In genomic region chr12:50734409-50735263, GRCh38 we compare ENCODE assay signal across 9 cellular contexts.
DNase-seq lines count a peak whose midpoint lies in the region; ATAC-seq and TF ChIP-seq lines count a peak whose summit lies in the region.
"Had no signal": no experiment of that assay in that cellular context is flagged by ENCODE, and none has a peak within 500 bp of the region (broad histone marks: within the 10 kb centered on the region; RNA-seq: fewer than 3 reads in every experiment).

No MANE protein-coding gene starts in this region.

- TF ChIP-seq CTCF in MM.1S (IDR thresholded peaks at IDR 0.05; ENCODE audit: low read length) (peak; percentile 62), tibial artery (IDR thresholded peaks at IDR 0.05) (peak; percentile 21 to 34)

- H3K4me1 ChIP-seq in MM.1S (ENCODE audit: low read length) (no peaks in the 10 kb centered on the region), iPS DF 6.9 (ENCODE audit: control insufficient read depth, insufficient read depth, low read length) (no peaks in the 10 kb centered on the region), tibial artery (no peaks in the 10 kb centered on the region)

- H3K9me3 ChIP-seq in MM.1S (replicated peaks; ENCODE audit: insufficient read depth, low read length) = no peaks in the 10 kb centered on the region
- no peaks in the 10 kb centered on the region for H3K9me3 ChIP-seq in iPS DF 6.9 (ENCODE audit: control insufficient read depth, insufficient read depth, low read length)
- no peaks in the 10 kb centered on the region for H3K9me3 ChIP-seq in tibial artery

- H3K9me3 Mint-ChIP-seq in activated naive CD8-positive, alpha-beta T cell treated with anti-CD3 and anti-CD28 coated beads, Interleukin-2, amount 50 U/mL, for 24 hours = no peaks in the 10 kb centered on the region
- H3K9me3 Mint-ChIP-seq: activated naive CD4-positive, alpha-beta T cell treated with anti-CD3 and anti-CD28 coated beads, Interleukin-2, amount 50 U/mL, for 72 hours had no signal

- H3K27ac ChIP-seq in MM.1S (ENCODE audit: low read length) (no peak overlapping the region), iPS DF 6.9 (ENCODE audit: low read length) (no peak overlapping the region), tibial artery (no peak overlapping the region)

- H3K27me3 Mint-ChIP-seq in activated naive CD8-positive, alpha-beta T cell treated with anti-CD3 and anti-CD28 coated beads, Interleukin-2, amount 50 U/mL, for 24 hours = no peaks in the 10 kb centered on the region

- H3K36me3 ChIP-seq in MM.1S (replicated peaks; ENCODE audit: insufficient read depth, low read length) = no peaks in the 10 kb centered on the region
- H3K36me3 ChIP-seq in iPS DF 6.9 (ENCODE audit: control insufficient read depth, insufficient read depth, low read length) = peaks cover 5% of the 10 kb centered on the region; the same call in 1 of the 2 replicates
- peaks cover 56 to 100% (median 75%) of the 10 kb centered on the region in 3 donors for H3K36me3 ChIP-seq in tibial artery

- intact Hi-C loops in tibial artery (cut with DNase I; ENCODE audit: low total_unique reads) = loop anchor here (5.0 kb wide), 1 partner anchor 232 kb away; the partner anchor contains the start of gene DIP2B

- H2AFZ ChIP-seq in MM.1S (ENCODE audit: low read length) = no peak overlapping the region

- DNase-seq in activated CD4-positive, alpha-beta T cell treated with anti-CD3 and anti-CD28 coated beads for 48 hours = peak; percentile 14
- no peak for DNase-seq in activated CD4-positive, alpha-beta T cell treated with anti-CD3 and anti-CD28 coated beads for 1 hour
- DNase-seq in MM.1S = peak; percentile 33
- DNase-seq in activated naive CD8-positive, alpha-beta T cell treated with anti-CD3 and anti-CD28 coated beads, Interleukin-2, amount 50 U/mL, for 24 hours = peak; percentile 17
- peak; percentile 25 for DNase-seq in iPS DF 6.9 (ENCODE audit: low read depth, low spot score)
- no peak for DNase-seq in tibial artery

- H3K4me3 Mint-ChIP-seq in activated naive CD8-positive, alpha-beta T cell treated with anti-CD3 and anti-CD28 coated beads, Interleukin-2, amount 50 U/mL, for 24 hours = no peak overlapping the region

- no peaks in the 10 kb centered on the region for H3K9me2 ChIP-seq in MM.1S (replicated peaks; ENCODE audit: insufficient read depth, low read length)

- peak; percentile 68 for ATAC-seq in activated naive CD8-positive, alpha-beta T cell treated with anti-CD3 and anti-CD28 coated beads, Interleukin-2, amount 50 U/mL, for 24 hours
- ATAC-seq in HG02981 (IDR thresholded peaks at IDR 0.05; ENCODE audit: unreplicated experiment) (no peak), HG03442 (IDR thresholded peaks at IDR 0.05; ENCODE audit: unreplicated experiment) (no peak)

- H3K27me3 ChIP-seq in MM.1S (replicated peaks; ENCODE audit: insufficient read depth, low read length) (no peaks in the 10 kb centered on the region), iPS DF 6.9 (ENCODE audit: control insufficient read depth, insufficient read depth, low read length) (no peaks in the 10 kb centered on the region), tibial artery (no peaks in the 10 kb centered on the region)

- H4K20me1 ChIP-seq in MM.1S (ENCODE audit: insufficient read depth, low read length) = no peaks in the 10 kb centered on the region

- H3F3A ChIP-seq in MM.1S (ENCODE audit: insufficient read depth, low read length) = no peaks in the 10 kb centered on the region

- no CpG with 5 or more reads among the region's 10 CpGs for WGBS in iPS DF 6.9 (ENCODE audit: insufficient coverage, insufficient read length)

- no peak overlapping the region for H3K9ac ChIP-seq in MM.1S (ENCODE audit: low read length)

- no peaks in the 10 kb centered on the region for H3K4me1 Mint-ChIP-seq in activated naive CD8-positive, alpha-beta T cell treated with anti-CD3 and anti-CD28 coated beads, Interleukin-2, amount 50 U/mL, for 24 hours

- peaks cover 47% of the 10 kb centered on the region for H3K36me3 Mint-ChIP-seq in activated naive CD8-positive, alpha-beta T cell treated with anti-CD3 and anti-CD28 coated beads, Interleukin-2, amount 50 U/mL, for 24 hours (ENCODE audit: low read depth)

- H3K27ac Mint-ChIP-seq in activated naive CD8-positive, alpha-beta T cell treated with anti-CD3 and anti-CD28 coated beads, Interleukin-2, amount 50 U/mL, for 24 hours = peak overlapping the region; percentile 31

- no peak overlapping the region for H3K4me3 ChIP-seq in MM.1S (ENCODE audit: low read length)
- H3K4me3 ChIP-seq in iPS DF 6.9 (ENCODE audit: low read length) = no peak overlapping the region
- H3K4me3 ChIP-seq in tibial artery = no peak overlapping the region

- no peaks in the 10 kb centered on the region for H3K79me2 ChIP-seq in MM.1S (ENCODE audit: low read length)

- no peak overlapping the region for H3K4me2 ChIP-seq in MM.1S (ENCODE audit: low read depth, low read length)

Comparison
In these comparisons a context has a peak if more than half of its experiments do, and no peak if none do; other contexts are left out.
1. DNase-seq: peak in activated CD4-positive, alpha-beta T cell treated with anti-CD3 and anti-CD28 coated beads for 48 hours (single experiment), MM.1S (single experiment), activated naive CD8-positive, alpha-beta T cell treated with anti-CD3 and anti-CD28 coated beads, Interleukin-2, amount 50 U/mL, for 24 hours (single experiment) and iPS DF 6.9 (single experiment); none in activated CD4-positive, alpha-beta T cell treated with anti-CD3 and anti-CD28 coated beads for 1 hour (single experiment) and tibial artery (0 of 2).